Comparison of ENCODE assay signal across 1 cellular context in genomic region chr1:116738673-116739370, GRCh38.
TF ChIP-seq lines count a peak whose summit lies in the region.

No MANE protein-coding gene starts in this region.

TF ChIP-seq in GM12878, 131 proteins besides CTCF, POLR2A, EP300 and RAD21 (continued from another document and continues in another):
- TF ChIP-seq BCLAF1 (IDR thresholded peaks at IDR 0.05), result no peak
- TF ChIP-seq RAD51 (IDR thresholded peaks at IDR 0.05), result peak; percentile 61
- TF ChIP-seq SMARCA5 (IDR thresholded peaks at IDR 0.05), result no peak
- TF ChIP-seq FOXK2 (IDR thresholded peaks at IDR 0.05), result no peak
- peak; percentile 81 for TF ChIP-seq SKIL (IDR thresholded peaks at IDR 0.05; ENCODE audit: low read depth, poor library complexity, severe bottlenecking)
- TF ChIP-seq IRF5 (IDR thresholded peaks at IDR 0.05; ENCODE audit: borderline replicate concordance), result no peak
- no peak for TF ChIP-seq TARDBP (IDR thresholded peaks at IDR 0.05; ENCODE audit: borderline replicate concordance)
- TF ChIP-seq SUZ12 (IDR thresholded peaks at IDR 0.05; ENCODE audit: unreplicated experiment), result no peak
- TF ChIP-seq BCL11A (IDR thresholded peaks at IDR 0.05; ENCODE audit: low read depth, low read length), result peak; percentile 52
- no peak for TF ChIP-seq ZBTB33 (IDR thresholded peaks at IDR 0.05)
- 0 out of 2 replicates have a peak, but pooled peaks have one; percentile 36 for TF ChIP-seq MXI1 (IDR thresholded peaks at IDR 0.05; ENCODE audit: low read depth, low read length)
- no peak for TF ChIP-seq BRCA1 (IDR thresholded peaks at IDR 0.05; ENCODE audit: low read depth, low read length)
- 0 out of 2 replicates have a peak, but pooled peaks have one; percentile 39 for TF ChIP-seq RCOR1 (conservative IDR thresholded peaks at IDR 0.05; ENCODE audit: low read depth, low read length)
- no peak for TF ChIP-seq ELK1 (IDR thresholded peaks at IDR 0.05; ENCODE audit: low read depth, low read length)
- peak; percentile 91 for TF ChIP-seq ATF2 (IDR thresholded peaks at IDR 0.05; ENCODE audit: low read length)
- TF ChIP-seq PKNOX1 (IDR thresholded peaks at IDR 0.05), result no peak; the same call in 1 of the 2 replicates
- TF ChIP-seq RBBP5 (conservative IDR thresholded peaks at IDR 0.05), result no peak
- no peak for TF ChIP-seq USF2 (IDR thresholded peaks at IDR 0.05; ENCODE audit: borderline replicate concordance, low read depth, low read length)
- TF ChIP-seq MYC (IDR thresholded peaks at IDR 0.05; ENCODE audit: insufficient read depth, insufficient read length, insufficient replicate concordance, low read length, severe bottlenecking), result no peak
- peak; percentile 63 to 71 for TF ChIP-seq BHLHE40 (IDR thresholded peaks at IDR 0.05; ENCODE audit: borderline replicate concordance in 1 of 2, low read depth in 2 of 2, low read length in 1 of 2)
- no peak for TF ChIP-seq ZNF274 (IDR thresholded peaks at IDR 0.05; ENCODE audit: insufficient read depth, insufficient read length)
- no peak; the same call in 1 of the 2 replicates for TF ChIP-seq ZBTB40 (IDR thresholded peaks at IDR 0.05; ENCODE audit: borderline replicate concordance)
- peak; percentile 59 for TF ChIP-seq CUX1 (IDR thresholded peaks at IDR 0.05; ENCODE audit: insufficient replicate concordance, low read depth, low read length)
- TF ChIP-seq KDM1A (IDR thresholded peaks at IDR 0.05; ENCODE audit: borderline replicate concordance), result no peak
- TF ChIP-seq TBL1XR1 (IDR thresholded peaks at IDR 0.05; ENCODE audit: low read depth, low read length), result no peak
- TF ChIP-seq ATF3 (IDR thresholded peaks at IDR 0.05; ENCODE audit: borderline replicate concordance, extremely low read depth, low read depth, low read length), result no peak
- TF ChIP-seq BACH1 (IDR thresholded peaks at IDR 0.05; ENCODE audit: borderline replicate concordance), result no peak
- TF ChIP-seq SIN3A (IDR thresholded peaks at IDR 0.05; ENCODE audit: low read depth, low read length), result no peak
- peak; percentile 68 for TF ChIP-seq SPI1 (IDR thresholded peaks at IDR 0.05; ENCODE audit: borderline replicate concordance, insufficient read depth, low read depth, low read length)
